9 cellular contexts compared by ENCODE assay signal in the genomic region with DNA sequence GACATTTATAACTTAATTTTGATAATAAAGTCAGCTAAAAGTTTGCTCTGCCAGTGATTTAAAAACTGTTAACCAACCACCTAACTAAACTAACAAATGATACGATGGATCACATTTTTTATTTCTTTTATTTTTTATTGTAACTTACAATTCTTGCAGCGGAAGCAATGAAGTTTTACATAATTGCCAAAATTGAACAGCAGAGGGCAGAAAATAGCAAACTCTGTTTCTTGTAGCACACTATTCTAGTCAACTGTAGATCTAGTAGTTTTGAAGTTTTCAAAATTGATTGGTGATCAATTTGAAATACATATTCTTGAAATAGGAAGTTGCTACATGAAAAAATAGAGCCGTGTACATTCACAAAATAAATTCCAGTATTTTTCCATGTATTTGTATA. TPM values are rescaled to one million over a fixed set of nuclear protein-coding genes. Genes with fewer than 3 reads are reported as not detected.
DNase-seq lines count a peak whose midpoint lies in the region; ATAC-seq, FAIRE-seq and TF ChIP-seq lines count a peak whose summit lies in the region.
"Had no signal": no experiment of that assay in that cellular context is flagged by ENCODE, and none has a peak within 500 bp of the region (broad histone marks: within the 10 kb centered on the region; RNA-seq: fewer than 3 reads in every experiment).

No MANE protein-coding gene starts in this region.

- no peaks in the 10 kb centered on the region for H3K36me3 Mint-ChIP-seq in astrocyte (ENCODE audit: low read depth, unreplicated experiment)

- H3K27me3 ChIP-seq in astrocyte (ENCODE audit: insufficient read depth, low read length): peaks cover 26% of the 10 kb centered on the region
- peaks cover 0 to 27% of the 10 kb centered on the region in 2 donors for H3K27me3 ChIP-seq in right lobe of liver

- FAIRE-seq in astrocyte (lab: Jason Lieb, UNC): peak; percentile 29
- FAIRE-seq in GM12892 (lab: Jason Lieb, UNC): no peak

- no peak overlapping the region for H3K27ac Mint-ChIP-seq in astrocyte (ENCODE audit: unreplicated experiment)

- H3K79me2 ChIP-seq in astrocyte (ENCODE audit: insufficient read depth, low read length): no peaks in the 10 kb centered on the region

- H3K9me3 ChIP-seq in astrocyte (ENCODE audit: insufficient read depth, low read depth, low read length): no peaks in the 10 kb centered on the region
- H3K9me3 ChIP-seq in right lobe of liver: no peaks in the 10 kb centered on the region
- H3K9me3 ChIP-seq: neutrophil had no signal

- H3K4me1 Mint-ChIP-seq in astrocyte (ENCODE audit: low read depth, unreplicated experiment): peaks cover 2% of the 10 kb centered on the region

- no peak for TF ChIP-seq POLR2A in right lobe of liver (IDR thresholded peaks at IDR 0.05)
- no peak for TF ChIP-seq POLR2A in GM12892 (IDR thresholded peaks at IDR 0.05; ENCODE audit: low read depth, low read length)

- ATAC-seq in right lobe of liver (peak in 1 of 4 donors; percentile 37), GM21737 (IDR thresholded peaks at IDR 0.05; ENCODE audit: unreplicated experiment) (no peak), GM21723 (IDR thresholded peaks at IDR 0.05; ENCODE audit: unreplicated experiment) (no peak), GM18517 (IDR thresholded peaks at IDR 0.05; ENCODE audit: unreplicated experiment) (no peak)

- no peak overlapping the region for H3K9ac ChIP-seq in astrocyte (ENCODE audit: low read length)

- intact Hi-C loops in right lobe of liver (cut with DNase I): no loop called here

- H3K4me3 ChIP-seq in astrocyte (ENCODE audit: insufficient read depth, low read depth, low read length): no peak overlapping the region
- no peak overlapping the region for H3K4me3 ChIP-seq in right lobe of liver

- H3K9me3 Mint-ChIP-seq in astrocyte (ENCODE audit: unreplicated experiment): no peaks in the 10 kb centered on the region

- TF ChIP-seq CTCF in astrocyte (IDR thresholded peaks at IDR 0.05; ENCODE audit: insufficient read depth, low read depth, low read length) (peak; percentile 62), right lobe of liver (IDR thresholded peaks at IDR 0.05) (peak; percentile 32 to 61 (median 52))

- no peaks in the 10 kb centered on the region for H4K20me1 ChIP-seq in astrocyte (ENCODE audit: insufficient read depth, low read length)

- 11% methylated on average over 3 of the region's 3 CpGs for WGBS in right lobe of liver (ENCODE audit: insufficient coverage, low coverage, low lambda C conversion rate, missing lambda C conversion rate)

- no peaks in the 10 kb centered on the region for H3K36me3 ChIP-seq in astrocyte (ENCODE audit: insufficient read depth, low read length)
- no peaks in the 10 kb centered on the region for H3K36me3 ChIP-seq in right lobe of liver
- H3K36me3 ChIP-seq: neutrophil had no signal

- no peak overlapping the region for H3K4me2 ChIP-seq in astrocyte (ENCODE audit: low read length)

- H3K4me1 ChIP-seq in astrocyte (ENCODE audit: insufficient read depth, low read length) (peaks cover 18% of the 10 kb centered on the region), right lobe of liver (peaks cover 0 to 4% (median 0%) of the 10 kb centered on the region in 4 donors)

- H3K27me3 Mint-ChIP-seq in astrocyte (ENCODE audit: low read depth, unreplicated experiment): peaks cover 27% of the 10 kb centered on the region

- H3K4me3 Mint-ChIP-seq in astrocyte (ENCODE audit: unreplicated experiment): no peak overlapping the region

- H3K27ac ChIP-seq in astrocyte (ENCODE audit: low read depth, low read length) (no peak overlapping the region), right lobe of liver (no peak overlapping the region)
- H3K27ac ChIP-seq: neutrophil had no signal

- no peak overlapping the region for H2AFZ ChIP-seq in astrocyte (ENCODE audit: low read depth, low read length)

- DNase-seq in CD1c-positive myeloid dendritic cell (ENCODE audit: extremely low spot score) (peak; percentile 26), HT-29 (ENCODE audit: low spot score) (peak; percentile 28), astrocyte (ENCODE audit: low read depth) (peak; percentile 2), right lobe of liver (no peak), GM12892 (ENCODE audit: insufficient read length) (no peak)

RNA-seq across cellular contexts. Expression of gene GRIA2, which starts 2.8 kb away (rescaled TPM):
- total RNA-seq in HT-29 (2014; rRNA removed; shearing (Covaris generic)): not detected in 2 replicates
- total RNA-seq in astrocyte (not detected in 2 replicates), right lobe of liver (not detected)
- polyA plus RNA-seq in GM12892 (2012; ENCODE audit: missing spikeins): not detected

Comparison
In these comparisons a context has a peak if more than half of its experiments do, and no peak if none do; other contexts are left out.
1. DNase-seq: peak in CD1c-positive myeloid dendritic cell (single experiment), HT-29 (single experiment) and astrocyte (single experiment); none in right lobe of liver (0 of 3) and GM12892 (single experiment).